ENCODE assay signal across 23 cellular contexts in genomic region chr10:47413531-47414226, GRCh38. TPM values are rescaled to one million over a fixed set of nuclear protein-coding genes. Genes with fewer than 3 reads are reported as not detected.
A peak's percentile ranks its signal among the peaks of the same experiment; 100 is the strongest.
DNase-seq lines count a peak whose midpoint lies in the region; ATAC-seq, FAIRE-seq and TF ChIP-seq lines count a peak whose summit lies in the region.
"Had no signal": no experiment of that assay in that cellular context is flagged by ENCODE, and none has a peak within 500 bp of the region (broad histone marks: within the 10 kb centered on the region; RNA-seq: fewer than 3 reads in every experiment).

No MANE protein-coding gene starts in this region.

- H3K9me3 ChIP-seq in heart left ventricle (no peaks in the 10 kb centered on the region), astrocyte (ENCODE audit: insufficient read depth, low read depth, low read length) (no peaks in the 10 kb centered on the region)
- H3K9me3 ChIP-seq: BE2C had no signal

- no peak for FAIRE-seq in astrocyte (lab: Jason Lieb, UNC)
- FAIRE-seq: D721Med, GM12892, GM18507, HepG2 had no signal

- H3K79me2 ChIP-seq in astrocyte (ENCODE audit: insufficient read depth, low read length) = no peaks in the 10 kb centered on the region

- H3K9ac ChIP-seq in astrocyte (ENCODE audit: low read length) = no peak overlapping the region
- H3K9ac ChIP-seq: KMS-11 had no signal

- peak overlapping the region; percentile 11 for H2AFZ ChIP-seq in astrocyte (ENCODE audit: low read depth, low read length)

- intact Hi-C loops in left ventricle myocardium superior (cut with micrococcal nuclease) = no loop called here
- intact Hi-C loops in heart left ventricle (cut with DNase I) = no loop called here

- no peaks in the 10 kb centered on the region for H3K4me1 Mint-ChIP-seq in astrocyte (ENCODE audit: low read depth, unreplicated experiment)

- no peaks in the 10 kb centered on the region for H3K36me3 ChIP-seq in heart left ventricle
- H3K36me3 ChIP-seq in astrocyte (ENCODE audit: insufficient read depth, low read length) = no peaks in the 10 kb centered on the region
- H3K36me3 ChIP-seq: BE2C had no signal

- ATAC-seq in left ventricle myocardium superior (no peak), heart left ventricle (no peak)
- ATAC-seq: HepG2 had no signal

- TF ChIP-seq CTCF in heart left ventricle (IDR thresholded peaks at IDR 0.05) (no peak), astrocyte (IDR thresholded peaks at IDR 0.05; ENCODE audit: insufficient read depth, low read depth, low read length) (no peak)

- H4K20me1 ChIP-seq in astrocyte (ENCODE audit: insufficient read depth, low read length) = no peaks in the 10 kb centered on the region

- H3K27me3 ChIP-seq in heart left ventricle (no peaks in the 10 kb centered on the region), astrocyte (ENCODE audit: insufficient read depth, low read length) (peaks cover 15% of the 10 kb centered on the region)
- H3K27me3 ChIP-seq: BE2C had no signal

- peaks cover 1% of the 10 kb centered on the region for H3K9me3 Mint-ChIP-seq in astrocyte (ENCODE audit: unreplicated experiment)
- H3K9me3 Mint-ChIP-seq: CD4-positive, alpha-beta T cell; HFFc6 had no signal

- H3K27ac Mint-ChIP-seq in astrocyte (ENCODE audit: unreplicated experiment) = no peak overlapping the region
- H3K27ac Mint-ChIP-seq: CD4-positive, alpha-beta T cell; HFFc6 had no signal

- 59 to 79% (median 79%) methylated on average over 14 of the region's 14 CpGs for WGBS in heart left ventricle, 4 donors

- peaks cover 3% of the 10 kb centered on the region for H3K27me3 Mint-ChIP-seq in astrocyte (ENCODE audit: low read depth, unreplicated experiment)
- H3K27me3 Mint-ChIP-seq: CD4-positive, alpha-beta T cell had no signal

- TF ChIP-seq POLR2A in heart left ventricle (IDR thresholded peaks at IDR 0.05) = no peak

- H3K4me2 ChIP-seq in astrocyte (ENCODE audit: low read length) = no peak overlapping the region
- H3K4me2 ChIP-seq: KMS-11 had no signal

- H3K4me1 ChIP-seq in heart left ventricle (no peaks in the 10 kb centered on the region), astrocyte (ENCODE audit: insufficient read depth, low read length) (no peaks in the 10 kb centered on the region)
- H3K4me1 ChIP-seq: BE2C had no signal

- no peaks in the 10 kb centered on the region for H3K36me3 Mint-ChIP-seq in astrocyte (ENCODE audit: low read depth, unreplicated experiment)

- no peak overlapping the region for H3K4me3 ChIP-seq in heart left ventricle
- H3K4me3 ChIP-seq in astrocyte (ENCODE audit: insufficient read depth, low read depth, low read length) = no peak overlapping the region

- DNase-seq in left ventricle myocardium superior (peak; percentile 14), heart left ventricle (no peak), astrocyte (ENCODE audit: low read depth) (no peak), mesenteric fat pad (ENCODE audit: low spot score) (peak; percentile 80), NCI-H1694 (lab: John Stamatoyannopoulos, UW) (no peak), SKM-1 treated with dmso at 0.1 percent for 144 hours (lab: John Stamatoyannopoulos, UW; ENCODE audit: unreplicated experiment) (no peak), cerebellar nuclear complex (lab: John Stamatoyannopoulos, UW) (no peak)
- DNase-seq: BE2C; CD4-positive, alpha-beta T cell; HFFc6; MV-4-11; NCI-H1417; NCI-H187 treated with DMSO at 0.1 percent for 48 hours; NCI-H2227 treated with DMSO at 0.1 percent for 48 hours; NCI-H510A treated with DMSO at 0.1 percent for 48 hours; NCI-H774; RPMI8226; SIG-M5 had no signal

- H3K4me3 Mint-ChIP-seq in astrocyte (ENCODE audit: unreplicated experiment) = no peak overlapping the region
- H3K4me3 Mint-ChIP-seq: CD4-positive, alpha-beta T cell; HFFc6 had no signal

- H3K27ac ChIP-seq in heart left ventricle (no peak overlapping the region), astrocyte (ENCODE audit: low read depth, low read length) (no peak overlapping the region)
- H3K27ac ChIP-seq: KMS-11 had no signal

RNA-seq across cellular contexts. Expression of gene ZNF488, which starts 29.6 kb away (rescaled TPM):
- not detected for total RNA-seq in left ventricle myocardium superior
- total RNA-seq in heart left ventricle = under 1 TPM in 4 of 9 donors, not detected in 5; 0.06 to 0.25 (median 0.11) TPM
- polyA plus RNA-seq in heart left ventricle = under 1 TPM in 1 of 2 donors, not detected in 1; 0.07 TPM
- 0.94 and 1.4 TPM in 2 replicates for total RNA-seq in astrocyte
- 0.10 TPM for total RNA-seq in mesenteric fat pad
- total RNA-seq: CD4-positive, alpha-beta T cell had no signal

Comparison
In these comparisons a context has a peak if more than half of its experiments do, and no peak if none do; other contexts are left out.
1. DNase-seq: peak in left ventricle myocardium superior (single experiment) and mesenteric fat pad (single experiment); none in heart left ventricle (0 of 5), astrocyte (single experiment), NCI-H1694 (single experiment), SKM-1 treated with dmso at 0.1 percent for 144 hours (single experiment) and cerebellar nuclear complex (0 of 2).